8 cellular contexts compared by ENCODE assay signal in genomic region chr11:117815262-117815803, GRCh38. TPM values are rescaled to one million over a fixed set of nuclear protein-coding genes. Genes with fewer than 3 reads are reported as not detected.
DNase-seq lines count a peak whose midpoint lies in the region; ATAC-seq, FAIRE-seq and TF ChIP-seq lines count a peak whose summit lies in the region.

No MANE protein-coding gene starts in this region.

- DNase-seq in H1 (ENCODE audit: low read depth in 1 of 2, low spot score in 2 of 2) (no peak), mammary epithelial cell (no peak), DMS 273 (lab: John Stamatoyannopoulos, UW; ENCODE audit: unreplicated experiment) (no peak)
- peak; percentile 50 for DNase-seq in stimulated activated CD4-positive, alpha-beta T cell treated with anti-CD3 and anti-CD28 coated beads, Interleukin-12 subunit alpha, Interleukin-12 subunit beta, amount 100 ng/mL, for 4 hours

- peaks cover 66% of the 10 kb centered on the region for H3K4me1 ChIP-seq in BLaER1
- H3K4me1 ChIP-seq in H1 (replicated peaks in 1 of 4; ENCODE audit: control insufficient read depth in 3 of 4, insufficient read depth in 4 of 4, low read length in 3 of 4): peaks cover 0 to 30% (median 17%) of the 10 kb centered on the region in 4 experiments; a peak in 6 of 7 replicates
- H3K4me1 ChIP-seq in mammary epithelial cell (ENCODE audit: insufficient read depth, low read length): peaks cover 10% of the 10 kb centered on the region

- H2BK12ac ChIP-seq in H1 (ENCODE audit: low read depth, low read length): no peak overlapping the region; the same call in 1 of the 2 replicates

- WGBS in H1 (ENCODE audit: extremely low coverage in 1 of 2, insufficient coverage in 1 of 2, insufficient read length in 1 of 2, insufficient replicate concordance in 2 of 2, low coverage in 1 of 2, low lambda C conversion rate in 2 of 2, missing lambda C conversion rate in 1 of 2), 2 experiments: 94% methylated on average over 7 of the region's 7 CpGs; no CpG with 5 or more reads in 1 of the 2 experiments
- 87% methylated on average over 5 of the region's 7 CpGs for WGBS in mammary epithelial cell (ENCODE audit: low coverage, missing lambda C conversion rate)

- H4K8ac ChIP-seq in H1 (ENCODE audit: extremely low read depth, insufficient read depth, low read length): peak overlapping the region; percentile 86; the same call in 1 of the 2 replicates

- FAIRE-seq in H1 (lab: Jason Lieb, UNC): no peak

- H4K20me1 ChIP-seq in BLaER1 (no peaks in the 10 kb centered on the region), H1 (replicated peaks in 1 of 2; ENCODE audit: control insufficient read depth in 1 of 2, insufficient read depth in 2 of 2, low read length in 2 of 2) (no peaks in the 10 kb centered on the region), mammary epithelial cell (ENCODE audit: insufficient read depth, low read length) (no peaks in the 10 kb centered on the region)

- H3K56ac ChIP-seq in H1 (replicated peaks; ENCODE audit: insufficient read length, low read depth, low read length): no peak overlapping the region

- H3K18ac ChIP-seq in H1 (ENCODE audit: extremely low read depth, low read length): no peak overlapping the region

- H3K27ac ChIP-seq in BLaER1: peak overlapping the region; percentile 63
- no peak overlapping the region for H3K27ac ChIP-seq in H1 (ENCODE audit: low read depth, low read length)
- no peak overlapping the region for H3K27ac ChIP-seq in mammary epithelial cell (ENCODE audit: insufficient read depth, low read depth, low read length)

- H3K79me1 ChIP-seq in H1 (ENCODE audit: low read depth, low read length): no peaks in the 10 kb centered on the region

- H3K23me2 ChIP-seq in H1 (ENCODE audit: low read depth, low read length): no peaks in the 10 kb centered on the region; the same call in 1 of the 2 replicates

- no peak for TF ChIP-seq POLR2A in H1 (IDR thresholded peaks at IDR 0.05; ENCODE audit: control extremely low read depth in 1 of 2, low read depth in 2 of 2, low read length in 2 of 2)

- no peak overlapping the region for H4K5ac ChIP-seq in H1 (ENCODE audit: insufficient read length, low read depth, low read length)

- in situ Hi-C loops in mammary epithelial cell (cut with MboI; ENCODE audit: low sequenced_read_pairs in 2 of 2): no loop called here

- no TSS peak for BruUV-seq in mammary epithelial cell (replicated peaks; lab: Mats Ljungman, UMichigan)

- CTCF ChIA-PET in H1 (lab: Charles Lee; ENCODE audit: partially characterized antibody) (interaction anchor here (0.5 to 9.7 kb wide), 23 partner anchors 8 to 1567 kb away, joined by 3 to 163 read pairs (median 5); partner anchors contain the start of gene FXYD2), mammary epithelial cell (lab: Charles Lee; ENCODE audit: low non-redundant PET) (no interaction called here)

- peak overlapping the region; percentile 34 for H2BK120ac ChIP-seq in H1 (replicated peaks; ENCODE audit: low read depth, low read length)

- no peak for TF ChIP-seq EP300 in H1 (IDR thresholded peaks at IDR 0.05; ENCODE audit: borderline replicate concordance in 1 of 2, low read depth in 2 of 2, low read length in 2 of 2)

- H3K36me3 ChIP-seq in BLaER1: no peaks in the 10 kb centered on the region
- no peaks in the 10 kb centered on the region for H3K36me3 ChIP-seq in H1 (ENCODE audit: control insufficient read depth in 2 of 4, insufficient read depth in 4 of 4, low read length in 3 of 4)
- no peaks in the 10 kb centered on the region for H3K36me3 ChIP-seq in mammary epithelial cell (ENCODE audit: insufficient read depth, low read length)

- POLR2A ChIA-PET in H1 (lab: Charles Lee; ENCODE audit: partially characterized antibody): no interaction called here

- dilution Hi-C loops in mammary epithelial cell (cut with HindIII; ENCODE audit: low sequenced_read_pairs): no loop called here

- TF ChIP-seq CTCF in H1 (IDR thresholded peaks at IDR 0.05; ENCODE audit: control extremely low read depth in 1 of 3, insufficient read depth in 1 of 3, low read depth in 1 of 3, low read length in 3 of 3): no peak
- no peak for TF ChIP-seq CTCF in mammary epithelial cell (conservative IDR thresholded peaks at IDR 0.05 in 1 of 2, IDR thresholded peaks at IDR 0.05 in 1 of 2; ENCODE audit: extremely low read depth in 1 of 2, insufficient read depth in 1 of 2, low read depth in 1 of 2, low read length in 2 of 2)

- no peak overlapping the region for H2BK5ac ChIP-seq in H1 (ENCODE audit: low read depth, low read length)

- intact Hi-C loops in mammary epithelial cell (cut with micrococcal nuclease): loop anchor here (5.0 to 10.0 kb wide), 2 partner anchors 479 to 583 kb away; partner anchors contain the start of genes PCSK7 and RNF214

- H3K9ac ChIP-seq in BLaER1 (peak overlapping the region; percentile 61; the same call in 1 of the 2 replicates), H1 (replicated peaks in 1 of 4; ENCODE audit: extremely low read depth in 1 of 4, low read depth in 3 of 4, low read length in 3 of 4) (no peak overlapping the region), mammary epithelial cell (ENCODE audit: insufficient read depth, low read length) (no peak overlapping the region)

- no peaks in the 10 kb centered on the region for H3K9me3 ChIP-seq in BLaER1
- no peaks in the 10 kb centered on the region for H3K9me3 ChIP-seq in H1 (ENCODE audit: insufficient read depth in 2 of 2, low read depth in 1 of 2, low read length in 1 of 2)
- H3K9me3 ChIP-seq in mammary epithelial cell (replicated peaks; ENCODE audit: insufficient read depth, low read length): no peaks in the 10 kb centered on the region

- no peak overlapping the region for H3K23ac ChIP-seq in H1 (ENCODE audit: insufficient read length)

- peak overlapping the region; percentile 34; the same call in 1 of the 2 replicates for H3K4me3 ChIP-seq in BLaER1
- no peak overlapping the region for H3K4me3 ChIP-seq in H1 (ENCODE audit: extremely low read depth in 1 of 4, insufficient read depth in 2 of 4, low read depth in 3 of 4, low read length in 4 of 4)
- no peak overlapping the region for H3K4me3 ChIP-seq in mammary epithelial cell (replicated peaks in 1 of 3; ENCODE audit: insufficient read depth in 1 of 3, low read depth in 2 of 3, low read length in 3 of 3)

- no peak overlapping the region for H2BK15ac ChIP-seq in H1 (ENCODE audit: low read length)

- ATAC-seq in GM19438 (IDR thresholded peaks at IDR 0.05; ENCODE audit: low read depth, unreplicated experiment) (peak; percentile 59), HG03521 (IDR thresholded peaks at IDR 0.05; ENCODE audit: unreplicated experiment) (peak; percentile 60)
- peak; percentile 73 to 79 for ATAC-seq in activated CD4-positive, CD25-positive, alpha-beta regulatory T cell treated with anti-CD3 and anti-CD28 coated beads, Interleukin-2, amount 50 U/mL, for 24 hours

- H3K4me2 ChIP-seq in BLaER1: peak overlapping the region; percentile 83
- H3K4me2 ChIP-seq in H1 (ENCODE audit: insufficient read depth in 1 of 2, low read depth in 2 of 2, low read length in 2 of 2): no peak overlapping the region; a peak in 1 of 4 replicates
- no peak overlapping the region for H3K4me2 ChIP-seq in mammary epithelial cell (ENCODE audit: insufficient read depth, low read depth, low read length)

- TF ChIP-seq RAD21 in H1 (IDR thresholded peaks at IDR 0.05 in 1 of 2, conservative IDR thresholded peaks at IDR 0.05 in 1 of 2; ENCODE audit: low read depth in 2 of 2, low read length in 2 of 2): no peak

- H3K4ac ChIP-seq in H1 (replicated peaks; ENCODE audit: insufficient read length, low read depth, low read length): no peak overlapping the region

- H3K27me3 ChIP-seq in BLaER1 (no peaks in the 10 kb centered on the region), H1 (replicated peaks in 1 of 4; ENCODE audit: control insufficient read depth in 3 of 4, extremely low read depth in 1 of 4, insufficient read depth in 3 of 4, low read length in 3 of 4) (no peaks in the 10 kb centered on the region; a peak in 1 of 7 replicates), mammary epithelial cell (ENCODE audit: insufficient read depth, low read length) (no peaks in the 10 kb centered on the region)

- no peak overlapping the region for H2AK5ac ChIP-seq in H1 (ENCODE audit: low read depth, low read length)

- no peak overlapping the region for H3K14ac ChIP-seq in H1 (ENCODE audit: insufficient read length)

- H4K91ac ChIP-seq in H1 (replicated peaks; ENCODE audit: insufficient read length, low read length): peak overlapping the region; percentile 17

- H3K79me2 ChIP-seq in H1 (ENCODE audit: control insufficient read depth in 1 of 2, insufficient read depth in 2 of 2, low read length in 2 of 2): no peaks in the 10 kb centered on the region
- H3K79me2 ChIP-seq in mammary epithelial cell (ENCODE audit: insufficient read depth, low read length): no peaks in the 10 kb centered on the region

- H2BK20ac ChIP-seq in H1 (ENCODE audit: low read length): 0 out of 2 replicates have a peak overlapping the region, but pooled peaks have one; percentile 66

- H2AFZ ChIP-seq in H1 (ENCODE audit: low read length) (no peak overlapping the region), mammary epithelial cell (ENCODE audit: low read depth, low read length) (no peak overlapping the region)

TF ChIP-seq in H1, 55 proteins besides CTCF, POLR2A, EP300 and RAD21 (continues in another document):
- TF ChIP-seq BRCA1 (IDR thresholded peaks at IDR 0.05; ENCODE audit: low read depth, low read length): no peak

RNA-seq across cellular contexts. Expression of gene FXYD2, which starts 9.2 kb away (rescaled TPM):
- 0.99 and 1.1 TPM in 2 replicates for total RNA-seq in H1 (2021; fragmentation: NEBNext Ultra II Directional; extraction: Animal tissue kit (Norgen Biotek cat#: 25700))
- polyA plus RNA-seq in H1 (2011; rRNA removed) (0.89 and 1.6 TPM in 2 replicates), mammary epithelial cell (0.11 TPM)
- polyA plus RNA-seq in H1 (2011; cell fraction: cytosol; rRNA removed): 1.2 TPM
- polyA plus RNA-seq in H1 (2011; cell fraction: nucleus; rRNA removed): 3.1 TPM
- polyA plus RNA-seq in H1 (2012, experiment 1 of 2): 0.84 to 1.1 TPM (median 0.98 TPM) in 4 replicates
- 0.21 TPM for polyA plus RNA-seq in H1 (2012, experiment 2 of 2)
- 2.0 TPM for polyA plus RNA-seq in H1 (2013, experiment 1 of 2)
- polyA plus RNA-seq in H1 (2013, experiment 2 of 2): 1.2 TPM
- 0.95 and 1.7 TPM in 2 replicates for polyA minus RNA-seq in H1 (2011; rRNA and poly(A)+ RNA removed)
- 0.59 TPM for polyA minus RNA-seq in H1 (2011; cell fraction: cytosol; rRNA and poly(A)+ RNA removed)
- 4.4 TPM for polyA minus RNA-seq in H1 (2011; cell fraction: nucleus; rRNA and poly(A)+ RNA removed)
- total RNA-seq in mammary epithelial cell: not detected
- polyA minus RNA-seq in mammary epithelial cell: not detected

RNA-seq across cellular contexts. Expression of gene DSCAML1, which starts 18.3 kb away (rescaled TPM):
- 0.19 and 0.27 TPM in 2 replicates for total RNA-seq in H1 (2021; fragmentation: NEBNext Ultra II Directional; extraction: Animal tissue kit (Norgen Biotek cat#: 25700))
- polyA plus RNA-seq in H1 (2011; rRNA removed) (0.24 and 0.25 TPM in 2 replicates), mammary epithelial cell (0.01 TPM)
- polyA plus RNA-seq in H1 (2011; cell fraction: cytosol; rRNA removed): 0.16 TPM
- polyA plus RNA-seq in H1 (2011; cell fraction: nucleus; rRNA removed): 0.39 TPM
- polyA plus RNA-seq in H1 (2012, experiment 1 of 2): 0.08 to 0.35 TPM (median 0.18 TPM) in 4 replicates
- polyA plus RNA-seq in H1 (2012, experiment 2 of 2): 0.04 TPM
- polyA plus RNA-seq in H1 (2013, experiment 1 of 2): 0.10 TPM
- 0.22 TPM for polyA plus RNA-seq in H1 (2013, experiment 2 of 2)
- polyA minus RNA-seq in H1 (2011; rRNA and poly(A)+ RNA removed): 0.10 and 0.54 TPM in 2 replicates
- not detected for polyA minus RNA-seq in H1 (2011; cell fraction: cytosol; rRNA and poly(A)+ RNA removed)
- 3.2 TPM for polyA minus RNA-seq in H1 (2011; cell fraction: nucleus; rRNA and poly(A)+ RNA removed)
- not detected for total RNA-seq in mammary epithelial cell
- not detected for polyA minus RNA-seq in mammary epithelial cell
